1 cellular context compared by ENCODE assay signal in genomic region chr16:24024971-24025370, GRCh38.
TF ChIP-seq lines count a peak whose summit lies in the region.

No MANE protein-coding gene starts in this region.

TF ChIP-seq in K562, 482 proteins besides CTCF, POLR2A, EP300 and RAD21 (continued from another document):
- TF ChIP-seq CBFA2T3 (IDR thresholded peaks at IDR 0.05) (peak; percentile 66), ZNF395 (CRISPR knock-in tag; IDR thresholded peaks at IDR 0.05) (no peak), KDM1A (IDR thresholded peaks at IDR 0.05) (peak; percentile 13 to 40; a peak in 1 of 4 replicates), CBFA2T2 (conservative IDR thresholded peaks at IDR 0.05) (0 out of 2 replicates have a peak, but pooled peaks have one; percentile 29), SIN3A (IDR thresholded peaks at IDR 0.05; ENCODE audit: borderline replicate concordance in 2 of 2, control insufficient read depth in 1 of 2, low read depth in 2 of 2, low read length in 2 of 2) (no peak), TEAD4 (IDR thresholded peaks at IDR 0.05; ENCODE audit: low read length) (peak; percentile 40; the same call in 1 of the 2 replicates), TEAD4 (CRISPR knock-in tag; IDR thresholded peaks at IDR 0.05; ENCODE audit: borderline replicate concordance) (no peak), MEF2A (IDR thresholded peaks at IDR 0.05; ENCODE audit: control insufficient read depth, low read depth, low read length) (peak; percentile 98), ARID1B (IDR thresholded peaks at IDR 0.05) (peak; percentile 27; the same call in 1 of the 2 replicates), FOXA3 (CRISPR knock-in tag; conservative IDR thresholded peaks at IDR 0.05 in 1 of 2, IDR thresholded peaks at IDR 0.05 in 1 of 2) (0 out of 4 replicates have a peak, but pooled peaks of 1 of the 2 experiments have one; percentile 29)
